ENCODE assay signal across 8 cellular contexts in the genomic region with DNA sequence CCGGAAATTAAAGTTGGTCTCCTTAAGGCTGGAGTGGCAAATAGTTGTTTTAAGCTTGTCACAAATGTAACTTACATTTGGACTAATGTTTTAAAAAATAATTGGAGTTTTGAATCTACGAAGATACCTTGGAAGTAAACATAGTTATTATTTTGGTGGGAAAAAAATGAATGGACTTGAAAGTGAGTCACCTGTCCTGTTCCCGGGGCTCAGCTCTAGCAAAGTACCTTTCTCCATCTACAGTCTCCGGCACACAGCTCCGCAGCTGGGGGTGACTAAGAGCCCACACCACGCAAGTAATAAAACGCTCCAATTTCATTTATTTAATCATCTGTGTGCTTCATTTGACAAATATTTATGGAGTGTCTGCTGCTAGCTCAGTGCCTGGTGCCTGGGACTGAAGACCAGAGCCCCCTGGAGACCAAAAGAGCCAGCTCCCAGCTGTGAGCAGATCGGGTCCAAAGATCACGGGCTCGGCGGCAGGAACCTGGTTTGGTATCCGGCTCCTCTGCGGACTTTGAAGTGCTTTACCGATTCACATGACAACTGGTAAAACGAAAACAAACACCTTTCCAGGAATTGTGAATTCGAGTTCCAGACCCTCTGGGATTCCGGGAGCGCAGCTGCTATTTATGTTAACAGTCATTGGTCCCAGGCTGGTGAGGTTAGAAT. TPM values are rescaled to one million over a fixed set of nuclear protein-coding genes. Genes with fewer than 3 reads are reported as not detected.
DNase-seq lines count a peak whose midpoint lies in the region; ATAC-seq and TF ChIP-seq lines count a peak whose summit lies in the region.

No MANE protein-coding gene starts in this region.

- peak overlapping the region; percentile 58 to 82 (median 74) for H3K4me2 ChIP-seq in BLaER1 treated with 17β-estradiol and CSF1 and Interleukin-3, amounts not matched to agents 10 nM and 100 nM

- peaks cover 67 to 78% (median 73%) of the 10 kb centered on the region in 11 experiments for H3K27me3 ChIP-seq in BLaER1 treated with 17β-estradiol and CSF1 and Interleukin-3, amounts not matched to agents 10 nM and 100 nM
- peaks cover 69% of the 10 kb centered on the region for H3K27me3 ChIP-seq in mononuclear cell (ENCODE audit: insufficient read depth, low read length)
- peaks cover 6% of the 10 kb centered on the region for H3K27me3 ChIP-seq in testis
- H3K27me3 ChIP-seq in tibial nerve, result peaks cover 3 to 99% of the 10 kb centered on the region in 2 donors

- peaks cover 0 to 15% (median 11%) of the 10 kb centered on the region in 11 experiments; a peak in 14 of 22 replicates for H3K9me3 ChIP-seq in BLaER1 treated with 17β-estradiol and CSF1 and Interleukin-3, amounts not matched to agents 10 nM and 100 nM (replicated peaks in 1 of 11)
- H3K9me3 ChIP-seq in mononuclear cell (ENCODE audit: low read depth, low read length), result no peaks in the 10 kb centered on the region
- no peaks in the 10 kb centered on the region for H3K9me3 ChIP-seq in testis
- H3K9me3 ChIP-seq in tibial nerve, result no peaks in the 10 kb centered on the region

- H3K4me1 ChIP-seq in BLaER1 treated with 17β-estradiol and CSF1 and Interleukin-3, amounts not matched to agents 10 nM and 100 nM, result peaks cover 13 to 19% (median 17%) of the 10 kb centered on the region in 10 experiments
- H3K4me1 ChIP-seq in mononuclear cell (ENCODE audit: insufficient read depth, low read length) (peaks cover 34% of the 10 kb centered on the region), testis (no peaks in the 10 kb centered on the region), tibial nerve (peaks cover 0 to 33% (median 20%) of the 10 kb centered on the region in 4 donors)

- DNase-seq in HFF-Myc (ENCODE audit: extremely low read depth, low read depth) (no peak), RPMI7951 (ENCODE audit: low read depth) (peak; percentile 75), choroid plexus epithelial cell (ENCODE audit: low read depth) (peak; percentile 44), testis (no peak), tibial nerve (ENCODE audit: low spot score in 2 of 2) (no peak)

- TF ChIP-seq POLR2A in testis (IDR thresholded peaks at IDR 0.05), result no peak
- no peak for TF ChIP-seq POLR2A in tibial nerve (IDR thresholded peaks at IDR 0.05)

- no peak for TF ChIP-seq EP300 in tibial nerve (IDR thresholded peaks at IDR 0.05)

- 8 to 11% methylated on average over 15 to 18 of the region's 18 CpGs for WGBS in testis, 2 donors
- 4 to 7% methylated on average over 18 of the region's 18 CpGs for WGBS in tibial nerve, 2 donors

- intact Hi-C loops in testis (cut with DNase I; ENCODE audit: low total_unique reads), result no loop called here

- no peak overlapping the region for H3K27ac ChIP-seq in BLaER1 treated with 17β-estradiol and CSF1 and Interleukin-3, amounts not matched to agents 10 nM and 100 nM
- no peak overlapping the region for H3K27ac ChIP-seq in testis
- H3K27ac ChIP-seq in tibial nerve, result peak overlapping the region in 1 of 4 donors; percentile 14

- TF ChIP-seq CTCF in HFF-Myc (IDR thresholded peaks at IDR 0.05; ENCODE audit: low read depth, low read length, missing control alignments) (peak; percentile 52), choroid plexus epithelial cell (conservative IDR thresholded peaks at IDR 0.05; ENCODE audit: low read depth, low read length) (peak; percentile 54), testis (IDR thresholded peaks at IDR 0.05) (no peak), tibial nerve (IDR thresholded peaks at IDR 0.05) (no peak)

- ATAC-seq in HG03354 (IDR thresholded peaks at IDR 0.05; ENCODE audit: poor library complexity, severe bottlenecking, unreplicated experiment), result no peak

- peak overlapping the region in 8 of 10 experiments; percentile 1 to 45 (median 25); a peak in 12 of 20 replicates for H3K4me3 ChIP-seq in BLaER1 treated with 17β-estradiol and CSF1 and Interleukin-3, amounts not matched to agents 10 nM and 100 nM
- H3K4me3 ChIP-seq in HFF-Myc (replicated peaks; ENCODE audit: low read depth, low read length) (peak overlapping the region; percentile 33), choroid plexus epithelial cell (ENCODE audit: low read depth, low read length) (peak overlapping the region; percentile 4), mononuclear cell (ENCODE audit: low read length) (peak overlapping the region; percentile 6), testis (no peak overlapping the region), tibial nerve (peak overlapping the region in 2 of 4 donors; percentile 16 to 28)

- no peaks in the 10 kb centered on the region for H3K36me3 ChIP-seq in BLaER1 treated with 17β-estradiol and CSF1 and Interleukin-3, amounts not matched to agents 10 nM and 100 nM
- H3K36me3 ChIP-seq in testis (ENCODE audit: low read depth, missing control alignments) (no peaks in the 10 kb centered on the region), tibial nerve (no peaks in the 10 kb centered on the region)

- H3K9ac ChIP-seq in BLaER1 treated with 17β-estradiol and CSF1 and Interleukin-3, amounts not matched to agents 10 nM and 100 nM, result no peak overlapping the region

- peaks cover 0 to 34% (median 5%) of the 10 kb centered on the region in 11 experiments; a peak in 8 of 22 replicates for H4K20me1 ChIP-seq in BLaER1 treated with 17β-estradiol and CSF1 and Interleukin-3, amounts not matched to agents 10 nM and 100 nM

RNA-seq across cellular contexts. Expression of a gene that starts 1.7 kb away (rescaled TPM):
- total RNA-seq in RPMI7951 (2014; rRNA removed; shearing (Covaris generic)), result 10.3 and 12.3 TPM in 2 replicates
- total RNA-seq in mononuclear cell (0.31 TPM), testis (10 to 100 TPM in 1 of 2 donors, 1 to 10 TPM in 1; 5.9 to 10.2 TPM), tibial nerve (1 to 10 TPM in 3 of 4 donors, under 1 TPM in 1; 0.66 to 1.6 (median 1.2) TPM)
- 3.9 TPM for polyA plus RNA-seq in testis (ENCODE audit: insufficient read depth, low read depth, low replicate concordance)

Comparison
In these comparisons a context has a peak if more than half of its experiments do, and no peak if none do; other contexts are left out.
1. H3K4me3 ChIP-seq: peak in BLaER1 treated with 17β-estradiol and CSF1 and Interleukin-3, amounts not matched to agents 10 nM and 100 nM (8 of 10), HFF-Myc (single experiment), choroid plexus epithelial cell (single experiment) and mononuclear cell (single experiment); none in testis (0 of 2).
2. DNase-seq: peak in RPMI7951 (single experiment) and choroid plexus epithelial cell (single experiment); none in HFF-Myc (single experiment), testis (single experiment) and tibial nerve (0 of 2).
3. CTCF ChIP-seq: peak in HFF-Myc (single experiment) and choroid plexus epithelial cell (single experiment); none in testis (0 of 3) and tibial nerve (0 of 5).